In the genomic region with DNA sequence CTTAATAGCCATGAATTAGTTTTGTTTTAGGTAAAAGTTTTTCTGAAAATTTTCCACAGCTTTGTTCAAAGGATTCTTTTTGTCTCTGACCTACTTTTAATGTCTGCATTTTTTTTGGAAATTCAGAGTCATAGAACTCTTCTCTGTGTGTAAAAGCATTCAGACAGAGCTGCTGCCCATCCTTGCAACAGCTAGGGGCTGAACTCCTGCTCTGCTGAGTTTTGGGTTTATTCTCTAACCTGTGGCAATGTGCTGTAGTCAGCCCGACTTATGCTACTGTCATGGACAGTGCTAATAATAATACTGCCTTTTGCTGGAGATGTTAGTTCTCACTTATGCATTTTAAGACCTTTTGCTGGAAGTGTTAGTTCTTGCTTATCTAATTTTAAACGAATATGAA, we compare ENCODE assay signal across 27 cellular contexts.
"Had no signal": no experiment of that assay in that cellular context is flagged by ENCODE, and none has a peak within 500 bp of the region (broad histone marks: within the 10 kb centered on the region; RNA-seq: fewer than 3 reads in every experiment).

No MANE protein-coding gene starts in this region.

- H3K27me3 Mint-ChIP-seq: activated CD8-positive, alpha-beta memory T cell treated with anti-CD3 and anti-CD28 coated beads, Interleukin-2, amount 10 ng/mL, durations not matched to agents 7 days and 5 days; activated naive CD4-positive, alpha-beta T cell treated with anti-CD3 and anti-CD28 coated beads, Interleukin-2, amount 50 U/mL, for 24 hours; activated naive CD8-positive, alpha-beta T cell treated with anti-CD3 and anti-CD28 coated beads, Interleukin-2, amount 50 U/mL, for 24 hours; activated T-cell treated with anti-CD3 and anti-CD28 coated beads, Interleukin-2, amount 50 U/mL, for 24 hours; brain had no signal

- H3K4me3 ChIP-seq: PC-9 had no signal

- H3K4me1 Mint-ChIP-seq: activated naive CD8-positive, alpha-beta T cell treated with anti-CD3 and anti-CD28 coated beads, Interleukin-2, amount 50 U/mL, for 24 hours; WTC11 had no signal

- H3K27ac Mint-ChIP-seq: activated CD8-positive, alpha-beta memory T cell treated with anti-CD3 and anti-CD28 coated beads, Interleukin-2, amount 10 ng/mL, durations not matched to agents 7 days and 5 days; activated naive CD4-positive, alpha-beta T cell treated with anti-CD3 and anti-CD28 coated beads, Interleukin-2, amount 50 U/mL, for 24 hours; activated naive CD8-positive, alpha-beta T cell treated with anti-CD3 and anti-CD28 coated beads, Interleukin-2, amount 50 U/mL, for 24 hours; activated T-cell treated with anti-CD3 and anti-CD28 coated beads, Interleukin-2, amount 50 U/mL, for 24 hours; activated T-helper 1 cell treated with anti-CD3 and anti-CD28 coated beads, Interleukin-12 subunit alpha, Interleukin-12 subunit beta, Interleukin-2, Interleukin-4 antibody, amounts not matched to agents 30 ng/mL and 10 ng/mL and 1 ng/mL, durations not matched to agents 14 hours and 24 hours and 36 hours; brain; T-helper 1 cell treated with Interleukin-12 subunit alpha and Interleukin-12 subunit beta and Interleukin-4 antibody, amounts not matched to agents 30 μg/mL and 1 μg/mL, for 36 hours; WTC11 had no signal

- H3K4me3 Mint-ChIP-seq: activated CD8-positive, alpha-beta memory T cell treated with anti-CD3 and anti-CD28 coated beads, Interleukin-2, amount 10 ng/mL, durations not matched to agents 7 days and 5 days; activated naive CD4-positive, alpha-beta T cell treated with anti-CD3 and anti-CD28 coated beads, Interleukin-2, amount 50 U/mL, for 24 hours; activated naive CD8-positive, alpha-beta T cell treated with anti-CD3 and anti-CD28 coated beads, Interleukin-2, amount 50 U/mL, for 24 hours; activated T-cell treated with anti-CD3 and anti-CD28 coated beads, Interleukin-2, amount 50 U/mL, for 24 hours; activated T-helper 1 cell treated with anti-CD3 and anti-CD28 coated beads, Interleukin-12 subunit alpha, Interleukin-12 subunit beta, Interleukin-2, Interleukin-4 antibody, amounts not matched to agents 30 ng/mL and 10 ng/mL and 1 ng/mL, durations not matched to agents 14 hours and 24 hours and 36 hours; brain; T-helper 1 cell treated with Interleukin-12 subunit alpha and Interleukin-12 subunit beta and Interleukin-4 antibody, amounts not matched to agents 30 μg/mL and 1 μg/mL, for 36 hours; WTC11 had no signal

- DNase-seq: activated CD4-positive, alpha-beta T cell treated with anti-CD3 and anti-CD28 coated beads for 48 hours; activated CD4-positive, alpha-beta T cell treated with anti-CD3 and anti-CD28 coated beads, Interleukin-2, amount 50 U/mL, for 4 hours; activated CD4-positive, CD25-positive, alpha-beta regulatory T cell treated with anti-CD3 and anti-CD28 coated beads, Interleukin-2, amount 50 U/mL, for 72 hours; activated CD8-positive, alpha-beta memory T cell treated with anti-CD3 and anti-CD28 coated beads, Interleukin-2, amount 10 ng/mL, durations not matched to agents 7 days and 5 days; activated effector memory CD4-positive, alpha-beta T cell treated with Interleukin-2 at 50 U/mL for 16 hours; activated naive CD4-positive, alpha-beta T cell; activated naive CD8-positive, alpha-beta T cell treated with anti-CD3 and anti-CD28 coated beads, Interleukin-2, amount 50 U/mL, for 24 hours; activated T-cell treated with anti-CD3 and anti-CD28 coated beads, Interleukin-2, amount 50 U/mL, for 24 hours; amygdala; cerebellar nuclear complex; Kasumi-1; KBM-7; NCI-H1092; NCI-H1417; NCI-H1930; NCI-H2171 treated with DMSO at 0.1 percent for 48 hours; NCI-H345; NCI-H510A; NCI-H526 treated with DMSO at 0.1 percent for 48 hours; PC-9; SHP77 treated with DMSO at 0.1 percent for 48 hours; T-helper 9 cell had no signal

- H3K27ac ChIP-seq: PC-9 had no signal

- H3K9me3 Mint-ChIP-seq: activated naive CD4-positive, alpha-beta T cell treated with anti-CD3 and anti-CD28 coated beads, Interleukin-2, amount 50 U/mL, for 24 hours; activated naive CD8-positive, alpha-beta T cell treated with anti-CD3 and anti-CD28 coated beads, Interleukin-2, amount 50 U/mL, for 24 hours; activated T-cell treated with anti-CD3 and anti-CD28 coated beads, Interleukin-2, amount 50 U/mL, for 24 hours; activated T-helper 1 cell treated with anti-CD3 and anti-CD28 coated beads, Interleukin-12 subunit alpha, Interleukin-12 subunit beta, Interleukin-2, Interleukin-4 antibody, amounts not matched to agents 30 ng/mL and 10 ng/mL and 1 ng/mL, durations not matched to agents 14 hours and 24 hours and 36 hours; brain; T-helper 1 cell treated with Interleukin-12 subunit alpha and Interleukin-12 subunit beta and Interleukin-4 antibody, amounts not matched to agents 30 μg/mL and 1 μg/mL, for 36 hours; WTC11 had no signal
